In the genomic region with DNA sequence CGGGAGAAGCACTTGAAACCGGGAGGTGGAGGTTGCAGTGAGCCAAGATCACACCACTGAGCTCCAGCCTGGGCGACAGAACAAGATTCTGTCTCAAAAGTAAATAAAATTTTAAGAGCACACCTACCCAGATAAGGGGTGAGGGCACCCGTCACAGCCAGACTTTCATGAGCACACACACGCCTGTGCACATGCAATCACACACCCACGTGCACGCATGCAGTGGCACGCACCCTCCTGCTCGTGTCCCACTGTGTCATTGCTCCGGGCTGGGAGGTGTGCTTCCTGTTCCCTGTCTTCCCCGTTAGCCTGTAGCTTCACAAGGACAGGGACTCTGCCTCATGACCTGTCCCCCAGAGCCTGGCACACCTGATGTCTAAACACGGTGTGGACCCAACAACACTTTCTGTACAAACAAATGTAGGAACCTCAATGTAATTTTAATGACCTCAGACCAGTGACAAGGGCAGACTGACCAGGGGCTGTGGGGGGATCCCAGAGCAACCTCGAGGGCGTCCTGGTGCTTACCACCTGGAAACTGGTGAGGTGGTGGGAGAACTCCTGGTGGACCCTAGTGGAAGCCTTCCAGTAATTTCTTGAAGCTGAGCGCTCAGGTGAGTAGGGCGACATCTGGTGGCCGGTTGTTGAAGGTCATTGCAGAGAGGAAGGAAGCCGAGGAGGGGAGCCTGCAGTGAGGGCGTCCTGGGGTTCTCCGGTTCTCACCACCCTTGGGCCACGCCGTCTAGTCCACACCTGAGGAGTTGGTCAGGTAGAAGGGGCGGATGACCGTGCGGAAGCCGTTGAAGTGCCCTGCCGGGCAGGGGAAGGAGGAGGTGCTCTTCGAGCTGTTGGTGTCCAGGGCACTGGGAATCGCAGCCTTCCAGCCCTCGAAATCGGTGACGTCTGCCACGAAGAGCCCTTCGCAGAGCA, we compare ENCODE assay signal across 8 cellular contexts. TPM values are rescaled to one million over a fixed set of nuclear protein-coding genes. Genes with fewer than 3 reads are reported as not detected.
A peak's percentile ranks its signal among the peaks of the same experiment; 100 is the strongest.
DNase-seq lines count a peak whose midpoint lies in the region; ATAC-seq and TF ChIP-seq lines count a peak whose summit lies in the region.

No MANE protein-coding gene starts in this region.

- H3K9me3 ChIP-seq in ascending aorta (no peaks in the 10 kb centered on the region), right cardiac atrium (ENCODE audit: control insufficient read depth, low read length) (no peaks in the 10 kb centered on the region)

- WGBS in right cardiac atrium: 36% methylated on average over 34 of the region's 34 CpGs

- ATAC-seq in right cardiac atrium (peak; percentile 32 to 40), sciatic nerve (peak; percentile 50), HG03159 (IDR thresholded peaks at IDR 0.05; ENCODE audit: unreplicated experiment) (no peak), HG02885 (IDR thresholded peaks at IDR 0.05; ENCODE audit: poor library complexity, unreplicated experiment) (no peak)

- peaks cover 0 to 7% of the 10 kb centered on the region in 2 donors for H3K36me3 ChIP-seq in ascending aorta

- peak; percentile 80 for TF ChIP-seq CTCF in GM12874 (IDR thresholded peaks at IDR 0.05; ENCODE audit: insufficient read depth, low read depth, low read length)
- TF ChIP-seq CTCF in ascending aorta (IDR thresholded peaks at IDR 0.05): peak; percentile 86 to 93 (median 92)

- H3K4me3 ChIP-seq in ascending aorta: peak overlapping the region in 1 of 2 donors; percentile 10
- no peak overlapping the region for H3K4me3 ChIP-seq in right cardiac atrium (ENCODE audit: low read length)

- H3K4me1 ChIP-seq in ascending aorta (peaks cover 7 to 8% of the 10 kb centered on the region in 2 donors), right cardiac atrium (ENCODE audit: control insufficient read depth, insufficient read depth, low read length) (no peaks in the 10 kb centered on the region)

- intact Hi-C loops in ascending aorta (cut with DNase I): loop anchor here (1.0 to 5.0 kb wide), 5 partner anchors 32 to 130 kb away; a partner anchor contains a TSS
- intact Hi-C loops in right cardiac atrium (cut with DNase I): loop anchor here in 3 of 4 donors (2.0 to 5.0 kb wide), 2 partner anchors 104 to 106 kb away; no protein-coding TSS in a partner anchor
- intact Hi-C loops in sciatic nerve (cut with DNase I): loop anchor here (5.0 kb wide), 1 partner anchor 104 kb away; no protein-coding TSS in a partner anchor

- H3K27me3 ChIP-seq in ascending aorta (no peaks in the 10 kb centered on the region), right cardiac atrium (ENCODE audit: control insufficient read depth, insufficient read depth) (no peaks in the 10 kb centered on the region)

- DNase-seq in NCI-H1694 (lab: John Stamatoyannopoulos, UW) (peak; percentile 86), T1000 (lab: John Stamatoyannopoulos, UW) (peak; percentile 55), ascending aorta (ENCODE audit: low spot score in 2 of 2) (peak; percentile 28 to 90), right cardiac atrium (peak; percentile 83 to 95 (median 92)), sciatic nerve (ENCODE audit: low spot score) (peak; percentile 94)

- H3K27ac ChIP-seq in ascending aorta (peak overlapping the region in 1 of 2 donors; percentile 58), right cardiac atrium (ENCODE audit: low read length) (no peak overlapping the region)

RNA-seq across cellular contexts. Expression of a gene that starts 8.6 kb away (rescaled TPM):
- total RNA-seq in ascending aorta (365 TPM), right cardiac atrium (100 to 1,000 TPM; 439 to 581 (median 506) TPM), sciatic nerve (147 TPM)
- 397 TPM for polyA plus RNA-seq in right cardiac atrium

RNA-seq across cellular contexts. Expression of a gene that starts 38.5 kb away (rescaled TPM):
- total RNA-seq in ascending aorta (67.2 TPM), right cardiac atrium (10 to 100 TPM; 28.1 to 38.8 (median 33.3) TPM), sciatic nerve (28.9 TPM)
- polyA plus RNA-seq in right cardiac atrium: 13.6 TPM

RNA-seq across cellular contexts. Expression of a gene that starts 45.9 kb away (rescaled TPM):
- 278 TPM for total RNA-seq in ascending aorta
- 100 to 1,000 TPM; 153 to 183 (median 168) TPM for total RNA-seq in right cardiac atrium
- polyA plus RNA-seq in right cardiac atrium: 86.9 TPM
- total RNA-seq in sciatic nerve: 720 TPM

RNA-seq across cellular contexts. Expression of a gene that starts 52.9 kb away (rescaled TPM):
- total RNA-seq in ascending aorta (435 TPM), right cardiac atrium (100 to 1,000 TPM; 232 to 655 (median 355) TPM), sciatic nerve (22.6 TPM)
- 286 TPM for polyA plus RNA-seq in right cardiac atrium

Comparison
In these comparisons a context has a peak if more than half of its experiments do, and no peak if none do; other contexts are left out.
1. ATAC-seq: peak in right cardiac atrium (2 of 2) and sciatic nerve (single experiment); none in HG03159 (single experiment) and HG02885 (single experiment).
2. Peak in every context shown above with its lines, with median percentiles within 50 percentile points of each other: DNase-seq.